ENCODE assay signal across 20 cellular contexts in the genomic region with DNA sequence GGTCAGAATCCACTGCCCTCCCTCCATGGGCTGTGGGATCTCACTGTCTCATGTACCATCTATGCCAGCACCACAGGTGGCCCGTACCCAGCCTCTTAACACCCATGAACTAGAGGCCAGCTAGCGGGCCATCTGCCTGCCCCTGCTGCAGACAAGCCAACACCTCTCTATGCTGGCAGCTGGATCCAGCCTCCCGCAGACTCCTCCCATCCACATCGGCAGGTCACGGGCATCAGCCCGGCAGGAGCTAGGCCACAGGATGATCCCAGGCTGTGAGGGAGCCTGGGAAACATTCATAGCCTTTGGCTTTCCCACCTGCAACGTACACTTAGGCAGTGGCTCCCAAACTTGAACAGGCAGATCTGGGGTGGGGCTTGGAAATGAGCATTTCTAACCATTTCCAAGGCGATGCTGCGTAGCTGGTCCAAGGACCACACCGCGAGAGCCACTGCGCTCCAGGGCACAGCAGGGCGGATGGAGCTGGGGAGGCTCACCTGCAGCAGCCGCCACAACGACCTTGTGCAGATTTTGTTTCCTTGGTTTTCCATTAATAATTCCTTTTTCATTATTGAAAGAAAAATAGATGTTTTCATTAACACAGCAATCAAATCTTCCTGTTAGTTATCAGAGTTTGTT.
"Had no signal": no experiment of that assay in that cellular context is flagged by ENCODE, and none has a peak within 500 bp of the region (broad histone marks: within the 10 kb centered on the region; RNA-seq: fewer than 3 reads in every experiment).

No MANE protein-coding gene starts in this region.

- H3K27me3 ChIP-seq: colonic mucosa, gastroesophageal sphincter, tibial artery had no signal

- H3K4me3 ChIP-seq: colonic mucosa, gastroesophageal sphincter, tibial artery had no signal

- FAIRE-seq: bronchial epithelial cell, islet of Langerhans, urothelium cell line had no signal

- H3K4me1 ChIP-seq: colonic mucosa, gastroesophageal sphincter, tibial artery had no signal

- H3K9me3 Mint-ChIP-seq: activated naive CD4-positive, alpha-beta T cell treated with anti-CD3 and anti-CD28 coated beads, Interleukin-2, amount 10 ng/mL, durations not matched to agents 7 days and 5 days; activated T-cell treated with anti-CD3 and anti-CD28 coated beads, Interleukin-2, amount 50 U/mL, for 72 hours; natural killer cell treated with Interleukin-12 subunit alpha and Interleukin-12 subunit beta and Interleukin-15 and Interleukin-18, amount 100 ng/mL, for 72 hours; stimulated activated naive CD8-positive, alpha-beta T cell treated with anti-CD3 and anti-CD28 coated beads, Interleukin-15, Interleukin-2, amounts not matched to agents 100 ng/mL and 50 ng/mL, for 24 hours had no signal

- H3K36me3 ChIP-seq: colonic mucosa, gastroesophageal sphincter, tibial artery had no signal

- DNase-seq: activated CD4-positive, alpha-beta T cell treated with anti-CD3 and anti-CD28 coated beads for 4 hours; activated CD4-positive, alpha-beta T cell treated with anti-CD3 and anti-CD28 coated beads, Interleukin-2, amount 50 U/mL, for 48 hours; activated CD4-positive, CD25-positive, alpha-beta regulatory T cell; activated effector memory CD4-positive, alpha-beta T cell treated with anti-CD3 and anti-CD28 coated beads, Interleukin-2, amount 50 U/mL, for 16 hours; activated naive CD4-positive, alpha-beta T cell treated with anti-CD3 and anti-CD28 coated beads, Interleukin-2, amount 10 ng/mL, durations not matched to agents 7 days and 5 days; activated T-cell treated with anti-CD3 and anti-CD28 coated beads, Interleukin-2, amount 50 U/mL, for 72 hours; amygdala; colonic mucosa; left cardiac atrium; occipital lobe; stimulated activated CD4-positive, alpha-beta T cell treated with anti-CD3 and anti-CD28 coated beads, Interleukin-4, amount 100 ng/mL, for 4 hours; T-helper 17 cell; tibial artery had no signal

- H3K4me3 Mint-ChIP-seq: activated naive CD4-positive, alpha-beta T cell treated with anti-CD3 and anti-CD28 coated beads, Interleukin-2, amount 10 ng/mL, durations not matched to agents 7 days and 5 days; activated T-cell treated with anti-CD3 and anti-CD28 coated beads, Interleukin-2, amount 50 U/mL, for 72 hours; natural killer cell treated with Interleukin-12 subunit alpha and Interleukin-12 subunit beta and Interleukin-15 and Interleukin-18, amount 100 ng/mL, for 72 hours; stimulated activated naive CD8-positive, alpha-beta T cell treated with anti-CD3 and anti-CD28 coated beads, Interleukin-15, Interleukin-2, amounts not matched to agents 100 ng/mL and 50 ng/mL, for 24 hours; T-helper 17 cell had no signal

- H3K4me1 Mint-ChIP-seq: activated naive CD4-positive, alpha-beta T cell treated with anti-CD3 and anti-CD28 coated beads, Interleukin-2, amount 10 ng/mL, durations not matched to agents 7 days and 5 days had no signal

- H3K27ac Mint-ChIP-seq: activated naive CD4-positive, alpha-beta T cell treated with anti-CD3 and anti-CD28 coated beads, Interleukin-2, amount 10 ng/mL, durations not matched to agents 7 days and 5 days; activated T-cell treated with anti-CD3 and anti-CD28 coated beads, Interleukin-2, amount 50 U/mL, for 72 hours; natural killer cell treated with Interleukin-12 subunit alpha and Interleukin-12 subunit beta and Interleukin-15 and Interleukin-18, amount 100 ng/mL, for 72 hours; stimulated activated naive CD8-positive, alpha-beta T cell treated with anti-CD3 and anti-CD28 coated beads, Interleukin-15, Interleukin-2, amounts not matched to agents 100 ng/mL and 50 ng/mL, for 24 hours had no signal

- H3K27ac ChIP-seq: colonic mucosa, epithelial cell of prostate, gastroesophageal sphincter, tibial artery had no signal

- H3K9me3 ChIP-seq: colonic mucosa, gastroesophageal sphincter, tibial artery had no signal

- H3K36me3 Mint-ChIP-seq: activated naive CD4-positive, alpha-beta T cell treated with anti-CD3 and anti-CD28 coated beads, Interleukin-2, amount 10 ng/mL, durations not matched to agents 7 days and 5 days; natural killer cell treated with Interleukin-12 subunit alpha and Interleukin-12 subunit beta and Interleukin-15 and Interleukin-18, amount 100 ng/mL, for 72 hours had no signal
